In genomic region chr10:48495282-48496045, GRCh38 we compare ENCODE assay signal across 17 cellular contexts.
"Had no signal": no experiment of that assay in that cellular context is flagged by ENCODE, and none has a peak within 500 bp of the region (broad histone marks: within the 10 kb centered on the region; RNA-seq: fewer than 3 reads in every experiment).

No MANE protein-coding gene starts in this region.

- H3K9me3 ChIP-seq: ascending aorta, gastroesophageal sphincter, left lung, psoas muscle, right lobe of liver, thoracic aorta had no signal

- FAIRE-seq: bronchial epithelial cell, islet of Langerhans had no signal

- H3K4me1 ChIP-seq: psoas muscle, right lobe of liver had no signal

- H3K27me3 ChIP-seq: ascending aorta, dorsolateral prefrontal cortex, gastroesophageal sphincter, left lung, right lobe of liver had no signal

- H3K36me3 ChIP-seq: ascending aorta, gastroesophageal sphincter, left lung, right lobe of liver, thoracic aorta had no signal

- ATAC-seq: gastroesophageal sphincter, left lung, psoas muscle, right lobe of liver had no signal

- H3K27ac Mint-ChIP-seq: activated naive CD4-positive, alpha-beta T cell treated with anti-CD3 and anti-CD28 coated beads for 36 hours; activated T-helper 1 cell treated with anti-CD3 and anti-CD28 coated beads, Interleukin-12 subunit alpha, Interleukin-12 subunit beta, Interleukin-2, Interleukin-4 antibody, amounts not matched to agents 30 ng/mL and 10 ng/mL and 1 ng/mL, durations not matched to agents 14 hours and 24 hours and 36 hours; nephron had no signal

- H3K4me3 ChIP-seq: ascending aorta, dorsolateral prefrontal cortex, gastroesophageal sphincter, left lung, psoas muscle, right lobe of liver, thoracic aorta had no signal

- H3K9me3 Mint-ChIP-seq: activated naive CD4-positive, alpha-beta T cell treated with anti-CD3 and anti-CD28 coated beads for 36 hours; activated T-helper 1 cell treated with anti-CD3 and anti-CD28 coated beads, Interleukin-12 subunit alpha, Interleukin-12 subunit beta, Interleukin-2, Interleukin-4 antibody, amounts not matched to agents 30 ng/mL and 10 ng/mL and 1 ng/mL, durations not matched to agents 14 hours and 24 hours and 36 hours; nephron had no signal

- H3K27ac ChIP-seq: ascending aorta, dorsolateral prefrontal cortex, gastroesophageal sphincter, left lung, psoas muscle, right lobe of liver, thoracic aorta, VCaP had no signal

- DNase-seq: activated CD4-positive, alpha-beta T cell treated with anti-CD3 and anti-CD28 coated beads for 1 hour; activated CD4-positive, alpha-beta T cell treated with anti-CD3 and anti-CD28 coated beads, Interleukin-2, amount 50 U/mL, for 4 hours; activated naive CD4-positive, alpha-beta T cell treated with anti-CD3 and anti-CD28 coated beads for 36 hours; erythroblast; left lung; occipital lobe; psoas muscle had no signal

- H3K4me3 Mint-ChIP-seq: activated naive CD4-positive, alpha-beta T cell treated with anti-CD3 and anti-CD28 coated beads for 36 hours; activated T-helper 1 cell treated with anti-CD3 and anti-CD28 coated beads, Interleukin-12 subunit alpha, Interleukin-12 subunit beta, Interleukin-2, Interleukin-4 antibody, amounts not matched to agents 30 ng/mL and 10 ng/mL and 1 ng/mL, durations not matched to agents 14 hours and 24 hours and 36 hours; nephron had no signal
